ENCODE assay signal across 15 cellular contexts in the genomic region with DNA sequence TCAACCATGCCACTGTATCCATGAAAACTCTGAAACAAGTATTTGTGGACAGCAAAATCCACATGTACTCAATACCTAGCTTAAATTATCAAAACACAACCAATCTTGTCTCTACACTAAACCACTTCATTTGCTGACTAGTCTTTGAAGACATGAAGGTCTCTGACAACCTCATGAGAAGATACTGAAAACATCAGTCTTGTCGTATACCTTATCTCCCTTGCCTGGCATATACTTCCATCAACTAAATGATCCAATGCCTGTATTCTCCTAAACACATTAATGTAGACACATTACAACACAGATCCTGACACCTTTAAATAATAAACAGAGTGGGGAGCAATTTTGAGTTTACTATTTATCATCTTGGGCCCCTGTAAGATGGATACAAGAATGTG. TPM values are rescaled to one million over a fixed set of nuclear protein-coding genes. Genes with fewer than 3 reads are reported as not detected.
DNase-seq lines count a peak whose midpoint lies in the region; ATAC-seq and TF ChIP-seq lines count a peak whose summit lies in the region.
"Had no signal": no experiment of that assay in that cellular context is flagged by ENCODE, and none has a peak within 500 bp of the region (broad histone marks: within the 10 kb centered on the region; RNA-seq: fewer than 3 reads in every experiment).

No MANE protein-coding gene starts in this region.

- H4K20me1 ChIP-seq in DND-41 (ENCODE audit: insufficient read depth, low read length): peaks cover 13% of the 10 kb centered on the region

- DNase-seq in DMS 273 (lab: John Stamatoyannopoulos, UW; ENCODE audit: unreplicated experiment) (peak; percentile 39), DMS 273 treated with DMSO at 0.1 percent for 48 hours (lab: John Stamatoyannopoulos, UW) (no peak), DND-41 (no peak), SJSA1 (ENCODE audit: low read depth in 1 of 2, low spot score in 2 of 2) (no peak), activated gamma-delta T cell treated with Interleukin-2 at 50 U/mL for 16 hours (no peak), aorta (no peak)
- DNase-seq: 8988T; activated CD4-positive, alpha-beta T cell treated with anti-CD3 and anti-CD28 coated beads for 48 hours; activated gamma-delta T cell; hippocampal formation; left cardiac atrium; NCI-H774; psoas muscle had no signal

- H3K27me3 ChIP-seq in DND-41 (ENCODE audit: insufficient read depth, low read length, poor library complexity) (no peaks in the 10 kb centered on the region), SJSA1 (replicated peaks) (no peaks in the 10 kb centered on the region), iPS-18a (ENCODE audit: control insufficient read depth, insufficient read depth, low read length) (no peaks in the 10 kb centered on the region), aorta (ENCODE audit: control insufficient read depth in 1 of 2, insufficient read depth in 2 of 2, low read length in 1 of 2) (no peaks in the 10 kb centered on the region)

- H3K27ac ChIP-seq in DND-41 (ENCODE audit: low read length) (no peak overlapping the region), SJSA1 (peak overlapping the region; percentile 13; the same call in 1 of the 2 replicates), iPS-18a (ENCODE audit: low read length) (no peak overlapping the region), aorta (ENCODE audit: low read depth in 1 of 2, low read length in 2 of 2) (no peak overlapping the region)

- H3K4me3 ChIP-seq in DND-41 (ENCODE audit: low read depth in 1 of 2, low read length in 2 of 2): no peak overlapping the region
- H3K4me3 ChIP-seq in SJSA1: no peak overlapping the region
- peak overlapping the region; percentile 6 for H3K4me3 ChIP-seq in iPS-18a (ENCODE audit: low read length)
- H3K4me3 ChIP-seq in aorta (ENCODE audit: low read length in 2 of 2): no peak overlapping the region
- H3K4me3 ChIP-seq: psoas muscle had no signal

- 54 to 62% methylated on average over 1 of the region's 1 CpG for WGBS in aorta, 2 donors

- H3K4me2 ChIP-seq in DND-41 (ENCODE audit: insufficient read depth, low read length): peak overlapping the region; percentile 6; the same call in 1 of the 2 replicates

- H3K79me2 ChIP-seq in DND-41 (ENCODE audit: insufficient read depth, low read length): peaks cover 50% of the 10 kb centered on the region

- H2AFZ ChIP-seq in DND-41 (ENCODE audit: low read depth, low read length): no peak overlapping the region

- peaks cover 45% of the 10 kb centered on the region for H3K36me3 ChIP-seq in DND-41 (ENCODE audit: insufficient read depth, low read length)
- peaks cover 48% of the 10 kb centered on the region for H3K36me3 ChIP-seq in SJSA1
- peaks cover 33% of the 10 kb centered on the region for H3K36me3 ChIP-seq in iPS-18a (ENCODE audit: control insufficient read depth, low read depth, low read length)
- H3K36me3 ChIP-seq in aorta (ENCODE audit: control insufficient read depth in 1 of 2, insufficient read depth in 2 of 2, low read length in 1 of 2): peaks cover 0 to 4% of the 10 kb centered on the region in 2 donors

- H3K9me3 ChIP-seq in DND-41 (ENCODE audit: insufficient read depth, low read length, severe bottlenecking): no peaks in the 10 kb centered on the region
- H3K9me3 ChIP-seq in SJSA1 (replicated peaks): no peaks in the 10 kb centered on the region
- no peaks in the 10 kb centered on the region for H3K9me3 ChIP-seq in iPS-18a (ENCODE audit: control insufficient read depth, low read depth, low read length)
- no peaks in the 10 kb centered on the region for H3K9me3 ChIP-seq in aorta (ENCODE audit: control insufficient read depth, low read length)
- H3K9me3 ChIP-seq: psoas muscle had no signal

- TF ChIP-seq CTCF in DND-41 (IDR thresholded peaks at IDR 0.05; ENCODE audit: borderline replicate concordance, extremely low read depth, low read length, poor library complexity, severe bottlenecking): no peak

- intact Hi-C loops in aorta (cut with DNase I): no loop called here

- H3K4me1 ChIP-seq in DND-41 (ENCODE audit: insufficient read depth, low read length): peaks cover 33% of the 10 kb centered on the region
- peaks cover 4% of the 10 kb centered on the region for H3K4me1 ChIP-seq in SJSA1 (replicated peaks)
- H3K4me1 ChIP-seq in iPS-18a (ENCODE audit: control insufficient read depth, low read depth, low read length): peaks cover 23% of the 10 kb centered on the region
- no peaks in the 10 kb centered on the region for H3K4me1 ChIP-seq in aorta (ENCODE audit: control insufficient read depth in 1 of 2, insufficient read depth in 2 of 2, low read length in 2 of 2)

- no peak for ATAC-seq in DND-41 (ENCODE audit: insufficient read depth, low read depth)
- ATAC-seq in aorta (ENCODE audit: low FRiP score): no peak
- ATAC-seq in GM21529 (IDR thresholded peaks at IDR 0.05; ENCODE audit: unreplicated experiment): no peak
- ATAC-seq: left cardiac atrium, psoas muscle had no signal

- H3K9ac ChIP-seq in DND-41 (ENCODE audit: low read depth, low read length): no peak overlapping the region
- peak overlapping the region; percentile 33 for H3K9ac ChIP-seq in iPS-18a (ENCODE audit: low read length)

RNA-seq across cellular contexts. Expression of gene RPS23, which starts 2.9 kb away (rescaled TPM):
- 2,948 and 3,917 TPM in 2 replicates for total RNA-seq in SJSA1 (2014; rRNA removed; shearing (Covaris generic))
- total RNA-seq in aorta: 1,000 to 10,000 TPM; 1,494 to 1,499 TPM
- 1,000 to 10,000 TPM; 4,681 to 7,405 TPM for polyA plus RNA-seq in aorta
